In the genomic region with DNA sequence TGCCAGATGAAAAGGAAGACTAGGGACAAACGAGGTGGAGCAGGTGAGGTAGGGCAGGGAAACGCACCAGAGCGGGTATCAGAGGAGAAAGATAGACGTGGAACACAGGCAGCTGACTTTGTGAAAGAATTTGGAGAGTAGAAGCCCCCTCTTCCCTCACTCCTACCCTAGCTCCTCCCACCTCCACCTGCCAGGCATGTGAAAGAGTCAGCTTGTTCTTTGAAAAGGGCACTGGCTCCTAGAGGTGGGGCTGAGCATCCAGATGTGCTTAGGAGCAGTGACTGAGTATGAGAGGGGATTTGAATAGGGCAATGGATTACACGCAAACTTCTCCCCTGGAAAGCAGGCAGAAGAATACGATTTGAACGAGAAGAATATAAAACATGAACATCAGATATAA, we compare ENCODE assay signal across 23 cellular contexts.
"Had no signal": no experiment of that assay in that cellular context is flagged by ENCODE, and none has a peak within 500 bp of the region (broad histone marks: within the 10 kb centered on the region; RNA-seq: fewer than 3 reads in every experiment).

No MANE protein-coding gene starts in this region.

- ATAC-seq: activated CD4-positive, alpha-beta T cell treated with anti-CD3 and anti-CD28 coated beads for 36 hours had no signal

- H3K27ac ChIP-seq: adrenal gland, ascending aorta, brain microvascular endothelial cell, left ventricle myocardium inferior, sigmoid colon, thyroid gland had no signal

- H3K27ac Mint-ChIP-seq: activated B cell treated with CpG ODN at 0.5 μM for 24 hours; activated CD4-positive, alpha-beta memory T cell treated with anti-CD3 and anti-CD28 coated beads for 36 hours; activated CD4-positive, alpha-beta T cell treated with anti-CD3 and anti-CD28 coated beads for 36 hours; activated naive CD4-positive, alpha-beta T cell treated with anti-CD3 and anti-CD28 coated beads, Interleukin-2, amount 50 U/mL, for 24 hours; dendritic cell treated with granulocyte-macrophage colony-stimulating factor and Interleukin-4, amounts not matched to agents 40 ng/mL and 50 ng/mL, for 4 days had no signal

- H3K4me3 ChIP-seq: adrenal gland, ascending aorta, left ventricle myocardium inferior, sigmoid colon, smooth muscle cell, thyroid gland had no signal

- H3K9me3 Mint-ChIP-seq: activated B cell treated with CpG ODN at 0.5 μM for 24 hours; dendritic cell treated with granulocyte-macrophage colony-stimulating factor and Interleukin-4, amounts not matched to agents 40 ng/mL and 50 ng/mL, for 4 days had no signal

- H3K36me3 ChIP-seq: adrenal gland, ascending aorta, brain microvascular endothelial cell, left ventricle myocardium inferior, sigmoid colon, thyroid gland had no signal

- H3K4me2 ChIP-seq: smooth muscle cell had no signal

- H3K27me3 Mint-ChIP-seq: activated B cell treated with CpG ODN at 0.5 μM for 24 hours had no signal

- DNase-seq: activated B cell treated with CpG ODN at 0.5 μM for 24 hours; activated CD4-positive, alpha-beta memory T cell treated with anti-CD3 and anti-CD28 coated beads for 36 hours; activated CD4-positive, alpha-beta T cell treated with anti-CD3 and anti-CD28 coated beads for 36 hours; activated gamma-delta T cell treated with Interleukin-2 at 50 U/mL for 16 hours; adrenal gland; brain microvascular endothelial cell; caudate nucleus; effector CD4-positive, alpha-beta T cell; foreskin melanocyte; left ventricle myocardium inferior; retina; sigmoid colon; stimulated activated CD4-positive, alpha-beta T cell treated with anti-CD3 and anti-CD28 coated beads, Interleukin-15, amount 100 ng/mL, for 24 hours; stimulated activated CD8-positive, alpha-beta memory T cell treated with anti-CD3 and anti-CD28 coated beads, Interleukin-4, amount 100 ng/mL, for 48 hours; stimulated activated naive CD4-positive, alpha-beta T cell; substantia nigra; T1000; thyroid gland had no signal

- H3K27me3 ChIP-seq: adrenal gland, ascending aorta, brain microvascular endothelial cell, sigmoid colon, thyroid gland had no signal

- H3K4me1 ChIP-seq: adrenal gland, ascending aorta, left ventricle myocardium inferior, thyroid gland had no signal

- H3K9me3 ChIP-seq: adrenal gland, ascending aorta, left ventricle myocardium inferior, sigmoid colon, thyroid gland had no signal

- H3K4me3 Mint-ChIP-seq: activated B cell treated with CpG ODN at 0.5 μM for 24 hours; activated CD4-positive, alpha-beta memory T cell treated with anti-CD3 and anti-CD28 coated beads for 36 hours; activated CD4-positive, alpha-beta T cell treated with anti-CD3 and anti-CD28 coated beads for 36 hours; activated naive CD4-positive, alpha-beta T cell treated with anti-CD3 and anti-CD28 coated beads, Interleukin-2, amount 50 U/mL, for 24 hours; dendritic cell treated with granulocyte-macrophage colony-stimulating factor and Interleukin-4, amounts not matched to agents 40 ng/mL and 50 ng/mL, for 4 days; neural crest cell had no signal

- H3K4me1 Mint-ChIP-seq: neural crest cell had no signal
